ENCODE assay signal across 8 cellular contexts in genomic region chr20:63639093-63639860, GRCh38. TPM values are rescaled to one million over a fixed set of nuclear protein-coding genes. Genes with fewer than 3 reads are reported as not detected.
DNase-seq lines count a peak whose midpoint lies in the region; ATAC-seq, FAIRE-seq and TF ChIP-seq lines count a peak whose summit lies in the region.

No MANE protein-coding gene starts in this region.

- ATAC-seq in HG03025 (IDR thresholded peaks at IDR 0.05; ENCODE audit: low FRiP score, unreplicated experiment) = no peak
- no peak for ATAC-seq in HG03045 (IDR thresholded peaks at IDR 0.05; ENCODE audit: unreplicated experiment)

- H3K4me1 Mint-ChIP-seq in endothelial cell (ENCODE audit: unreplicated experiment) = no peaks in the 10 kb centered on the region

- no peak overlapping the region for H3K4me3 Mint-ChIP-seq in endothelial cell (ENCODE audit: unreplicated experiment)

- H3K27ac ChIP-seq in effector memory CD4-positive, alpha-beta T cell (ENCODE audit: insufficient read depth, low read length, poor library complexity, severe bottlenecking) = peak overlapping the region; percentile 71

- peak overlapping the region; percentile 64 for H3K4me3 ChIP-seq in effector memory CD4-positive, alpha-beta T cell (ENCODE audit: insufficient read depth, low read depth, low read length, poor library complexity, severe bottlenecking)

- no peaks in the 10 kb centered on the region for H3K9me3 ChIP-seq in effector memory CD4-positive, alpha-beta T cell (ENCODE audit: control insufficient read depth, low read length)

- H3K27me3 ChIP-seq in effector memory CD4-positive, alpha-beta T cell (replicated peaks; ENCODE audit: control insufficient read depth, insufficient read depth, low read length, poor library complexity, severe bottlenecking) = no peaks in the 10 kb centered on the region

- no peak for TF ChIP-seq CTCF in endothelial cell (IDR thresholded peaks at IDR 0.05; ENCODE audit: unreplicated experiment)

- peak; percentile 60 for TF ChIP-seq POLR2A in GM15510 (IDR thresholded peaks at IDR 0.05; ENCODE audit: borderline replicate concordance, extremely low read depth, insufficient read length)

- H3K9me3 Mint-ChIP-seq in endothelial cell (ENCODE audit: unreplicated experiment) = no peaks in the 10 kb centered on the region

- peaks cover 6% of the 10 kb centered on the region for H3K36me3 ChIP-seq in effector memory CD4-positive, alpha-beta T cell (ENCODE audit: control insufficient read depth, insufficient read depth, low read length)

- peaks cover 7% of the 10 kb centered on the region for H3K27me3 Mint-ChIP-seq in endothelial cell (ENCODE audit: unreplicated experiment)

- H3K36me3 Mint-ChIP-seq in endothelial cell (ENCODE audit: low read depth, unreplicated experiment) = peaks cover under 1% of the 10 kb centered on the region

- FAIRE-seq in urothelium cell line (lab: Jason Lieb, UNC) = no peak

- H3K27ac Mint-ChIP-seq in endothelial cell (ENCODE audit: unreplicated experiment) = no peak overlapping the region

- peak; percentile 62 to 69 for DNase-seq in activated CD4-positive, alpha-beta T cell treated with anti-CD3 and anti-CD28 coated beads for 4 hours
- peak; percentile 40 to 65 (median 50) for DNase-seq in effector memory CD4-positive, alpha-beta T cell
- peak; percentile 47 to 63 for DNase-seq in stimulated activated CD4-positive, alpha-beta T cell treated with anti-CD3 and anti-CD28 coated beads, Interleukin-2, amount 100 ng/mL, for 48 hours
- DNase-seq in urothelium cell line (ENCODE audit: low spot score) (no peak), endothelial cell (ENCODE audit: low spot score) (no peak)

- peaks cover 58% of the 10 kb centered on the region for H3K4me1 ChIP-seq in effector memory CD4-positive, alpha-beta T cell (ENCODE audit: control insufficient read depth, insufficient read depth, low read length, poor library complexity, severe bottlenecking)

RNA-seq across cellular contexts. Expression of gene GMEB2, which starts 12.4 kb away (rescaled TPM):
- total RNA-seq in endothelial cell (ENCODE audit: unreplicated experiment) = 11.2 TPM

RNA-seq across cellular contexts. Expression of gene STMN3, which starts 13.9 kb away (rescaled TPM):
- 12.8 TPM for total RNA-seq in endothelial cell (ENCODE audit: unreplicated experiment)

RNA-seq across cellular contexts. Expression of gene RTEL1, which starts 18.8 kb away (rescaled TPM):
- 20.2 TPM for total RNA-seq in endothelial cell (ENCODE audit: unreplicated experiment)

RNA-seq across cellular contexts. Expression of gene TNFRSF6B, which starts 57.2 kb away (rescaled TPM):
- total RNA-seq in endothelial cell (ENCODE audit: unreplicated experiment) = not detected

Comparison
In these comparisons a context has a peak if more than half of its experiments do, and no peak if none do; other contexts are left out.
1. DNase-seq: peak in activated CD4-positive, alpha-beta T cell treated with anti-CD3 and anti-CD28 coated beads for 4 hours (2 of 2), effector memory CD4-positive, alpha-beta T cell (3 of 3) and stimulated activated CD4-positive, alpha-beta T cell treated with anti-CD3 and anti-CD28 coated beads, Interleukin-2, amount 100 ng/mL, for 48 hours (2 of 2); none in urothelium cell line (single experiment) and endothelial cell (single experiment).